In genomic region chr7:106313966-106314365, GRCh38 we compare ENCODE assay signal across 10 cellular contexts. TPM values are rescaled to one million over a fixed set of nuclear protein-coding genes. Genes with fewer than 3 reads are reported as not detected.
DNase-seq lines count a peak whose midpoint lies in the region; ATAC-seq, FAIRE-seq and TF ChIP-seq lines count a peak whose summit lies in the region.
"Had no signal": no experiment of that assay in that cellular context is flagged by ENCODE, and none has a peak within 500 bp of the region (broad histone marks: within the 10 kb centered on the region; RNA-seq: fewer than 3 reads in every experiment).

No MANE protein-coding gene starts in this region.

- BruUV-seq in K562 (replicated peaks; lab: Mats Ljungman, UMichigan) (no TSS peak), A673 (replicated peaks; lab: Mats Ljungman, UMichigan) (no TSS peak)

- in situ Hi-C loops in K562 (cut with MboI): no loop called here

- intact Hi-C loops in K562 (cut with micrococcal nuclease) (no loop called here), A673 (cut with micrococcal nuclease; ENCODE audit: unreplicated experiment) (no loop called here)

- H3K79me2 ChIP-seq in K562 (ENCODE audit: control insufficient read depth, insufficient read depth, low read length): no peaks in the 10 kb centered on the region

- DNase-seq in GDM1 (lab: John Stamatoyannopoulos, UW) (peak; percentile 4), NAMALWA (ENCODE audit: low spot score) (peak; percentile 29), K562 (ENCODE audit: extremely low read depth in 1 of 4, low spot score in 3 of 4) (no peak), A673 (ENCODE audit: low spot score) (no peak)
- no peak for DNase-seq in natural killer cell treated with Interleukin-12 subunit alpha and Interleukin-12 subunit beta and Interleukin-15 and Interleukin-18, amount 100 ng/mL, for 72 hours (ENCODE audit: low spot score)
- DNase-seq in activated CD8-positive, alpha-beta memory T cell treated with anti-CD3 and anti-CD28 coated beads for 24 hours: no peak
- DNase-seq: COR-L47, NCI-H1436 had no signal

- H3K4me1 ChIP-seq in K562 (replicated peaks in 1 of 2; ENCODE audit: control insufficient read depth in 2 of 2, insufficient read depth in 2 of 2, low read length in 2 of 2) (no peaks in the 10 kb centered on the region), A673 (ENCODE audit: insufficient read depth, low read length, poor library complexity, severe bottlenecking) (no peaks in the 10 kb centered on the region)

- no peak for TF ChIP-seq POLR2A in K562 (conservative IDR thresholded peaks at IDR 0.05)

- CTCF ChIA-PET in K562 (lab: Yijun Ruan, JAX; ENCODE audit: low intra/inter-chr PET ratio) (no interaction called here), A673 (lab: Charles Lee) (no interaction called here)

- no peaks in the 10 kb centered on the region for H4K20me1 ChIP-seq in K562 (replicated peaks; ENCODE audit: control insufficient read depth, insufficient read depth, low read length)

- H3K36me3 Mint-ChIP-seq in natural killer cell treated with Interleukin-12 subunit alpha and Interleukin-12 subunit beta and Interleukin-15 and Interleukin-18, amount 100 ng/mL, for 72 hours: peaks cover 9% of the 10 kb centered on the region

- ATAC-seq in K562 (no peak), GM18502 (IDR thresholded peaks at IDR 0.05; ENCODE audit: poor library complexity, unreplicated experiment) (no peak), HG02970 (IDR thresholded peaks at IDR 0.05; ENCODE audit: low FRiP score, unreplicated experiment) (no peak)
- no peak for ATAC-seq in natural killer cell treated with Interleukin-12 subunit alpha and Interleukin-12 subunit beta and Interleukin-15 and Interleukin-18, amount 100 ng/mL, for 72 hours

- TF ChIP-seq RAD21 in K562 (CRISPR knock-in tag; conservative IDR thresholded peaks at IDR 0.05 in 1 of 2, IDR thresholded peaks at IDR 0.05 in 1 of 2): no peak

- peaks cover 30 to 38% of the 10 kb centered on the region in 2 donors for H3K27me3 Mint-ChIP-seq in natural killer cell treated with Interleukin-12 subunit alpha and Interleukin-12 subunit beta and Interleukin-15 and Interleukin-18, amount 100 ng/mL, for 72 hours

- peak overlapping the region in 1 of 2 donors; percentile 14 for H3K27ac Mint-ChIP-seq in natural killer cell treated with Interleukin-12 subunit alpha and Interleukin-12 subunit beta and Interleukin-15 and Interleukin-18, amount 100 ng/mL, for 72 hours

- POLR2A ChIA-PET in K562 (lab: Yijun Ruan, JAX) (no interaction called here), A673 (lab: Charles Lee; ENCODE audit: low non-redundant PET) (no interaction called here)

- no peaks in the 10 kb centered on the region for H3K9me1 ChIP-seq in K562 (ENCODE audit: control insufficient read depth, insufficient read depth, low read length)

- no peak overlapping the region for H3K9ac ChIP-seq in K562 (ENCODE audit: insufficient read depth in 1 of 2, low read depth in 2 of 2, low read length in 2 of 2)

- no peaks in the 10 kb centered on the region for H3K36me3 ChIP-seq in K562 (ENCODE audit: control insufficient read depth, insufficient read depth, low read length)
- H3K36me3 ChIP-seq in A673 (ENCODE audit: insufficient read depth, low read length, poor library complexity, severe bottlenecking): no peaks in the 10 kb centered on the region

- TF ChIP-seq EP300 in K562 (IDR thresholded peaks at IDR 0.05; ENCODE audit: low read length): no peak

- H3K4me3 ChIP-seq in K562 (no peak overlapping the region), A673 (ENCODE audit: low read depth, low read length, poor library complexity, severe bottlenecking) (no peak overlapping the region)

- H3K9me3 Mint-ChIP-seq in natural killer cell treated with Interleukin-12 subunit alpha and Interleukin-12 subunit beta and Interleukin-15 and Interleukin-18, amount 100 ng/mL, for 72 hours: peaks cover 4% of the 10 kb centered on the region

- H3K27me3 ChIP-seq in K562 (ENCODE audit: control insufficient read depth in 2 of 2, insufficient read depth in 2 of 2, low read length in 2 of 2) (no peaks in the 10 kb centered on the region), A673 (replicated peaks; ENCODE audit: insufficient read depth, low read depth, low read length, poor library complexity) (no peaks in the 10 kb centered on the region)

- H3K4me2 ChIP-seq in K562 (ENCODE audit: insufficient read depth, low read length): no peak overlapping the region

- FAIRE-seq in K562 (lab: Jason Lieb, UNC): no peak

- H3K4me1 Mint-ChIP-seq in natural killer cell treated with Interleukin-12 subunit alpha and Interleukin-12 subunit beta and Interleukin-15 and Interleukin-18, amount 100 ng/mL, for 72 hours (ENCODE audit: low read depth in 2 of 2): peaks cover 8% of the 10 kb centered on the region in 2 donors

- WGBS in K562 (ENCODE audit: insufficient coverage, low coverage, missing lambda C conversion rate): 50% methylated on average over 2 of the region's 2 CpGs

- H3K27ac ChIP-seq in K562 (ENCODE audit: extremely low read depth, low read depth, low read length) (no peak overlapping the region; the same call in 2 of the 3 replicates), A673 (ENCODE audit: low read depth, low read length, poor library complexity, severe bottlenecking) (no peak overlapping the region)

- peak overlapping the region; percentile 29; the same call in 1 of the 2 replicates for H2AFZ ChIP-seq in K562 (ENCODE audit: low read depth, low read length)

- no peaks in the 10 kb centered on the region for H3K9me3 ChIP-seq in K562 (replicated peaks; ENCODE audit: control insufficient read depth, insufficient read depth, low read depth, low read length)
- H3K9me3 ChIP-seq in A673 (ENCODE audit: low read depth, low read length, poor library complexity, severe bottlenecking): no peaks in the 10 kb centered on the region

- peak overlapping the region; percentile 1 for H3K4me3 Mint-ChIP-seq in natural killer cell treated with Interleukin-12 subunit alpha and Interleukin-12 subunit beta and Interleukin-15 and Interleukin-18, amount 100 ng/mL, for 72 hours

- TF ChIP-seq CTCF in K562 (IDR thresholded peaks at IDR 0.05 in 2 of 3, conservative IDR thresholded peaks at IDR 0.05 in 1 of 3; ENCODE audit: insufficient read depth in 2 of 3, low read depth in 1 of 3, low read length in 3 of 3): no peak
- no peak for TF ChIP-seq CTCF in A673 (conservative IDR thresholded peaks at IDR 0.05; ENCODE audit: low read depth, low read length)

TF ChIP-seq in K562, 482 proteins besides CTCF, POLR2A, EP300 and RAD21 (continues in another document):
- TF ChIP-seq, protein P1, sequence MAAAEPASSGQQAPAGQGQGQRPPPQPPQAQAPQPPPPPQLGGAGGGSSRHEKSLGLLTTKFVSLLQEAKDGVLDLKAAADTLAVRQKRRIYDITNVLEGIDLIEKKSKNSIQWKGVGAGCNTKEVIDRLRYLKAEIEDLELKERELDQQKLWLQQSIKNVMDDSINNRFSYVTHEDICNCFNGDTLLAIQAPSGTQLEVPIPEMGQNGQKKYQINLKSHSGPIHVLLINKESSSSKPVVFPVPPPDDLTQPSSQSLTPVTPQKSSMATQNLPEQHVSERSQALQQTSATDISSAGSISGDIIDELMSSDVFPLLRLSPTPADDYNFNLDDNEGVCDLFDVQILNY (CRISPR knock-in tag; IDR thresholded peaks at IDR 0.05): no peak
- TF ChIP-seq, protein P2, sequence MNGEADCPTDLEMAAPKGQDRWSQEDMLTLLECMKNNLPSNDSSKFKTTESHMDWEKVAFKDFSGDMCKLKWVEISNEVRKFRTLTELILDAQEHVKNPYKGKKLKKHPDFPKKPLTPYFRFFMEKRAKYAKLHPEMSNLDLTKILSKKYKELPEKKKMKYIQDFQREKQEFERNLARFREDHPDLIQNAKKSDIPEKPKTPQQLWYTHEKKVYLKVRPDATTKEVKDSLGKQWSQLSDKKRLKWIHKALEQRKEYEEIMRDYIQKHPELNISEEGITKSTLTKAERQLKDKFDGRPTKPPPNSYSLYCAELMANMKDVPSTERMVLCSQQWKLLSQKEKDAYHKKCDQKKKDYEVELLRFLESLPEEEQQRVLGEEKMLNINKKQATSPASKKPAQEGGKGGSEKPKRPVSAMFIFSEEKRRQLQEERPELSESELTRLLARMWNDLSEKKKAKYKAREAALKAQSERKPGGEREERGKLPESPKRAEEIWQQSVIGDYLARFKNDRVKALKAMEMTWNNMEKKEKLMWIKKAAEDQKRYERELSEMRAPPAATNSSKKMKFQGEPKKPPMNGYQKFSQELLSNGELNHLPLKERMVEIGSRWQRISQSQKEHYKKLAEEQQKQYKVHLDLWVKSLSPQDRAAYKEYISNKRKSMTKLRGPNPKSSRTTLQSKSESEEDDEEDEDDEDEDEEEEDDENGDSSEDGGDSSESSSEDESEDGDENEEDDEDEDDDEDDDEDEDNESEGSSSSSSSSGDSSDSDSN (IDR thresholded peaks at IDR 0.05; ENCODE audit: borderline replicate concordance in 1 of 2, low read depth in 2 of 2, low read length in 2 of 2): no peak
- peak; percentile 87 for TF ChIP-seq SPI1 (IDR thresholded peaks at IDR 0.05; ENCODE audit: borderline replicate concordance, low read depth, low read length)
- no peak for TF ChIP-seq PCBP1 (IDR thresholded peaks at IDR 0.05; ENCODE audit: low read depth, low read length, poor library complexity, severe bottlenecking)
- TF ChIP-seq NR2C1 (IDR thresholded peaks at IDR 0.05): 0 out of 2 replicates have a peak, but pooled peaks have one; percentile 15
- TF ChIP-seq NR2C1 (tag; IDR thresholded peaks at IDR 0.05): no peak
- TF ChIP-seq BHLHE40 (IDR thresholded peaks at IDR 0.05; ENCODE audit: low read length): no peak

RNA-seq across cellular contexts. Expression of gene NAMPT, which starts 29.2 kb away (rescaled TPM):
- total RNA-seq in K562 (2011; cell fraction: chromatin; rRNA removed; ENCODE audit: low replicate concordance): 53.3 and 184 TPM in 2 replicates
- 23.0 and 32.8 TPM in 2 replicates for total RNA-seq in K562 (2011; cell fraction: nucleolus; rRNA removed)
- total RNA-seq in K562 (2011; cell fraction: nucleoplasm; rRNA removed): 75.4 and 125 TPM in 2 replicates
- 61.4 and 71.7 TPM in 2 replicates for total RNA-seq in K562 (2014; rRNA removed)
- total RNA-seq in K562 (2014; rRNA removed; fragmentation: Illumina TruSeq; extraction: Trizol): 160 and 179 TPM in 2 replicates
- total RNA-seq in K562 (2015; rRNA removed; fragmentation: Illumina TruSeq; extraction: Trizol): 134 and 151 TPM in 2 replicates
- total RNA-seq in K562 (2021): 134 and 150 TPM in 2 replicates
- 70.1 and 106 TPM in 2 replicates for polyA plus RNA-seq in K562 (2011; rRNA removed)
- 16.2 and 27.0 TPM in 2 replicates for polyA plus RNA-seq in K562 (2011; cell fraction: cytosol; rRNA removed)
- 20.3 and 26.6 TPM in 2 replicates for polyA plus RNA-seq in K562 (2011; cell fraction: nucleus; rRNA removed)
- 86.7 and 97.4 TPM in 2 replicates for polyA plus RNA-seq in K562 (2012)
- polyA plus RNA-seq in K562 (2014; fragmentation: Illumina TruSeq; extraction: Trizol): 113 and 133 TPM in 2 replicates
- polyA plus RNA-seq in K562 (2014; fragmentation: Nextera tagmentation; extraction: Ambion mirVana): 10 to 100 TPM; 41.1 to 56.6 TPM
- polyA plus RNA-seq in K562 (2014; rRNA removed): 79.6 and 90.7 TPM in 2 replicates
- 158 and 163 TPM in 2 replicates for polyA minus RNA-seq in K562 (2011; rRNA and poly(A)+ RNA removed)
- polyA minus RNA-seq in K562 (2011; cell fraction: cytosol; rRNA and poly(A)+ RNA removed): 86.7 and 104 TPM in 2 replicates
- 62.3 and 99.6 TPM in 2 replicates for polyA minus RNA-seq in K562 (2011; cell fraction: nucleus; rRNA and poly(A)+ RNA removed)
- total RNA-seq in natural killer cell treated with Interleukin-12 subunit alpha and Interleukin-12 subunit beta and Interleukin-15 and Interleukin-18, amount 100 ng/mL, for 72 hours: 100 to 1,000 TPM; 283 to 446 TPM
- total RNA-seq in A673 (2021): 55.3 and 68.0 TPM in 2 replicates

Comparison
In these comparisons a context has a peak if more than half of its experiments do, and no peak if none do; other contexts are left out.
1. DNase-seq: peak in GDM1 (single experiment) and NAMALWA (single experiment); none in K562 (0 of 4), natural killer cell treated with Interleukin-12 subunit alpha and Interleukin-12 subunit beta and Interleukin-15 and Interleukin-18, amount 100 ng/mL, for 72 hours (single experiment), A673 (single experiment) and activated CD8-positive, alpha-beta memory T cell treated with anti-CD3 and anti-CD28 coated beads for 24 hours (single experiment).